11 cellular contexts compared by ENCODE assay signal in genomic region chr15:84671211-84671610, GRCh38. TPM values are rescaled to one million over a fixed set of nuclear protein-coding genes. Genes with fewer than 3 reads are reported as not detected.
DNase-seq lines count a peak whose midpoint lies in the region; ATAC-seq lines count a peak whose summit lies in the region.
"Had no signal": no experiment of that assay in that cellular context is flagged by ENCODE, and none has a peak within 500 bp of the region (broad histone marks: within the 10 kb centered on the region; RNA-seq: fewer than 3 reads in every experiment).

No MANE protein-coding gene starts in this region.

- DNase-seq in ACHN (peak; percentile 35), adipocyte (ENCODE audit: low read depth) (peak; percentile 91), hepatic stellate cell (ENCODE audit: low spot score) (peak; percentile 59), amygdala (lab: John Stamatoyannopoulos, UW) (no peak), SIG-M5 (lab: John Stamatoyannopoulos, UW) (no peak), posterior vena cava (ENCODE audit: low spot score) (no peak)
- DNase-seq in CD8-positive, alpha-beta memory T cell, result no peak
- DNase-seq: activated CD8-positive, alpha-beta memory T cell treated with anti-CD3 and anti-CD28 coated beads, Interleukin-2, amount 10 ng/mL, durations not matched to agents 7 days and 5 days; stimulated activated CD4-positive, alpha-beta T cell treated with anti-CD3 and anti-CD28 coated beads, Interleukin-4, amount 100 ng/mL, for 4 hours had no signal

- H3K27ac ChIP-seq in CD8-positive, alpha-beta memory T cell (ENCODE audit: low read depth, low read length), result no peak overlapping the region

- H3K27me3 Mint-ChIP-seq in CD8-positive, alpha-beta memory T cell, result no peaks in the 10 kb centered on the region
- H3K27me3 Mint-ChIP-seq: activated CD8-positive, alpha-beta memory T cell treated with anti-CD3 and anti-CD28 coated beads, Interleukin-2, amount 10 ng/mL, durations not matched to agents 7 days and 5 days; progenitor cell of endocrine pancreas had no signal

- H3K36me3 ChIP-seq in CD8-positive, alpha-beta memory T cell (ENCODE audit: insufficient read depth, low read length), result peaks cover 25% of the 10 kb centered on the region
- peaks cover 47% of the 10 kb centered on the region for H3K36me3 ChIP-seq in adipocyte (ENCODE audit: control insufficient read depth, insufficient read depth, low read length, severe bottlenecking)

- CTCF ChIA-PET in CD8-positive, alpha-beta memory T cell (lab: Charles Lee), result interaction anchor here (1.1 kb wide), 1 partner anchor 12 kb away, joined by 3 read pairs; no protein-coding TSS in a partner anchor

- no peaks in the 10 kb centered on the region for H3K9me3 Mint-ChIP-seq in CD8-positive, alpha-beta memory T cell

- peak overlapping the region; percentile 20 for H3K9ac ChIP-seq in adipocyte (ENCODE audit: low read length)

- peaks cover 4 to 72% (median 11%) of the 10 kb centered on the region in 3 donors for H3K36me3 Mint-ChIP-seq in CD8-positive, alpha-beta memory T cell

- ATAC-seq in HG03439 (IDR thresholded peaks at IDR 0.05; ENCODE audit: unreplicated experiment), result no peak
- ATAC-seq: activated CD8-positive, alpha-beta memory T cell treated with anti-CD3 and anti-CD28 coated beads, Interleukin-2, amount 10 ng/mL, durations not matched to agents 7 days and 5 days had no signal

- H3K27ac Mint-ChIP-seq in CD8-positive, alpha-beta memory T cell, result peak overlapping the region in 5 of 8 donors; percentile 1 to 82 (median 48)
- H3K27ac Mint-ChIP-seq: activated CD8-positive, alpha-beta memory T cell treated with anti-CD3 and anti-CD28 coated beads, Interleukin-2, amount 10 ng/mL, durations not matched to agents 7 days and 5 days; progenitor cell of endocrine pancreas had no signal

- H3K9me3 ChIP-seq in CD8-positive, alpha-beta memory T cell (ENCODE audit: low read length), result no peaks in the 10 kb centered on the region
- H3K9me3 ChIP-seq in adipocyte (ENCODE audit: control insufficient read depth, low read length), result no peaks in the 10 kb centered on the region

- POLR2A ChIA-PET in CD8-positive, alpha-beta memory T cell (lab: Charles Lee), result interaction anchor here (0.5 kb wide), 1 partner anchor 26 kb away, joined by 3 read pairs; no protein-coding TSS in a partner anchor

- in situ Hi-C loops in ACHN (cut with HindIII; ENCODE audit: low pct_ligation_motif_present, low pct_unique_long_range_greater_than_20kb, low sequenced_read_pairs), result no loop called here

- intact Hi-C loops in posterior vena cava (cut with DNase I), result no loop called here

- no peaks in the 10 kb centered on the region for H3K4me1 ChIP-seq in CD8-positive, alpha-beta memory T cell (ENCODE audit: insufficient read depth, low read length)
- H3K4me1 ChIP-seq in adipocyte (ENCODE audit: control insufficient read depth, insufficient read depth, low read length), result peaks cover 39% of the 10 kb centered on the region

- H3K4me3 Mint-ChIP-seq in CD8-positive, alpha-beta memory T cell, result no peak overlapping the region
- H3K4me3 Mint-ChIP-seq: activated CD8-positive, alpha-beta memory T cell treated with anti-CD3 and anti-CD28 coated beads, Interleukin-2, amount 10 ng/mL, durations not matched to agents 7 days and 5 days had no signal

- no peaks in the 10 kb centered on the region for H3K27me3 ChIP-seq in CD8-positive, alpha-beta memory T cell (ENCODE audit: insufficient read depth, low read length, poor library complexity, severe bottlenecking)
- no peaks in the 10 kb centered on the region for H3K27me3 ChIP-seq in adipocyte (replicated peaks; ENCODE audit: control insufficient read depth, insufficient read depth, low read length)

- H3K4me3 ChIP-seq in CD8-positive, alpha-beta memory T cell (ENCODE audit: low read length), result no peak overlapping the region
- H3K4me3 ChIP-seq in adipocyte (ENCODE audit: low read length), result peak overlapping the region; percentile 8

- peaks cover 3 to 8% (median 7%) of the 10 kb centered on the region in 3 donors for H3K4me1 Mint-ChIP-seq in CD8-positive, alpha-beta memory T cell

RNA-seq across cellular contexts. Expression of gene NMB, which starts 13.2 kb away (rescaled TPM):
- total RNA-seq in CD8-positive, alpha-beta memory T cell, result 1 to 10 TPM; 3.6 to 5.2 TPM
- polyA plus RNA-seq in CD8-positive, alpha-beta memory T cell, result 3.9 TPM
- total RNA-seq in posterior vena cava, result 1 to 10 TPM; 5.7 to 8.7 TPM

RNA-seq across cellular contexts. Expression of gene WDR73, which starts 17.1 kb away (rescaled TPM):
- 10 to 100 TPM; 26.7 to 27.7 TPM for total RNA-seq in CD8-positive, alpha-beta memory T cell
- 14.8 TPM for polyA plus RNA-seq in CD8-positive, alpha-beta memory T cell
- 10 to 100 TPM; 18.0 to 18.7 TPM for total RNA-seq in posterior vena cava

RNA-seq across cellular contexts. Expression of gene SEC11A, which starts 44.7 kb away (rescaled TPM):
- total RNA-seq in CD8-positive, alpha-beta memory T cell, result 100 to 1,000 TPM; 132 to 133 TPM
- polyA plus RNA-seq in CD8-positive, alpha-beta memory T cell, result 134 TPM
- total RNA-seq in posterior vena cava, result 100 to 1,000 TPM in 1 of 2 donors, 10 to 100 TPM in 1; 83.0 to 113 TPM

Comparison
In these comparisons a context has a peak if more than half of its experiments do, and no peak if none do; other contexts are left out.
1. DNase-seq: peak in ACHN (single experiment), adipocyte (single experiment) and hepatic stellate cell (single experiment); none in CD8-positive, alpha-beta memory T cell (0 of 5), amygdala (0 of 56), SIG-M5 (single experiment) and posterior vena cava (single experiment).